In the genomic region with DNA sequence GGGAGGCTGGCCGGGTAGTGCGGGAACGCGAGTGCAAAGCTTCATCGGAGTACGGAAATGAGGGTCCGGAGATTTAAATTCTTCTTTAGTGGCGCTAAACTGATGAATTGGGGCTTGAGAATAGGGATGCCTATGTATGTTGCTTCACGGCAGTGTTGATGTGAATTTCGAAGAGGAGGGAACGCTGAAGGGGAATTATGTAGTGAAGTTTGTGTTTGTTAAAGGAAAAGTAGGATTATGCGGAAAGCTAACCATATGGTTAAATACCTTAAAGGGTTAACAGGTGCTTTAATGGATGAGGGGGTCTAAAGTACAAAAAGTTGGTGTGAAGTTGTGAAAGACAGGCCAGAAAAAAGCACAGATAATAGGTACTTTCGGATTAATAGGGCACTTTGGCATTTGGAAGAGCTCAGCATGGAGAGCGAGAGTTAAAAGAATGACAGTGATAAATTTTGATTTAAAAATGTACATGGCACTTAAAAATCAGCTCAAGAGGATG, we compare ENCODE assay signal across 1 cellular context.
TF ChIP-seq lines count a peak whose summit lies in the region.

No MANE protein-coding gene starts in this region.

TF ChIP-seq in endothelial cell of umbilical vein, 7 proteins besides CTCF, POLR2A, EP300 and RAD21 (continued from another document):
- TF ChIP-seq GATA2 (IDR thresholded peaks at IDR 0.05; ENCODE audit: insufficient read depth, insufficient read length, low read depth, low read length) = no peak
- TF ChIP-seq, protein P1, sequence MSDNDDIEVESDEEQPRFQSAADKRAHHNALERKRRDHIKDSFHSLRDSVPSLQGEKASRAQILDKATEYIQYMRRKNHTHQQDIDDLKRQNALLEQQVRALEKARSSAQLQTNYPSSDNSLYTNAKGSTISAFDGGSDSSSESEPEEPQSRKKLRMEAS (IDR thresholded peaks at IDR 0.05; ENCODE audit: insufficient read depth, insufficient read length) = no peak
